Comparison of ENCODE assay signal across 2 cellular contexts in the genomic region with DNA sequence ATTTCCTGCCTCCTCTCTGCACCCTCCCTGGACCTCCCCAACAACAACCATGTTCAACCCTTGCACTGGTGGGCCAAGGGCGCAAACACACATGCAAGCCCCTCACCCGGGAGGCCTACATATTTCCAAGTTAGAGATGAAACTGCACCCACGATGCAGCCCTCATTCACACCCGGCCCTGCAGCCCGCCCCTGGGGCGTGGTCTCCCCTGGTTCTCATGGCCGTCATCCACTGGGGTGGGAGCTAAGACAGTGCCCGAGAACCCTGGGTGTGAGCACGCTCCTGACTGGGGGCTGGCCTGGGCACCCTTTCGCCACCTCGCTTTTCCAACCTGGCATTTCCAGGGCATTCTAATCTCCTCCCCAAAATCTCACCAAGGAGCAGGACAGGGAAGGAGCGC.
TF ChIP-seq lines count a peak whose summit lies in the region.

No MANE protein-coding gene starts in this region.

TF ChIP-seq in IMR-90, 13 proteins besides CTCF, POLR2A, EP300 and RAD21:
- TF ChIP-seq MXI1 (IDR thresholded peaks at IDR 0.05; ENCODE audit: borderline replicate concordance, low read depth, low read length) = no peak
- TF ChIP-seq BHLHE40 (IDR thresholded peaks at IDR 0.05; ENCODE audit: low read depth, low read length) = no peak
- TF ChIP-seq FOS (IDR thresholded peaks at IDR 0.05; ENCODE audit: low read depth, low read length) = no peak
TF ChIP-seq in IMR-90: peak in this region for 0.

TF ChIP-seq in H1, 55 proteins besides CTCF, POLR2A, EP300 and RAD21:
- TF ChIP-seq CBX5 (IDR thresholded peaks at IDR 0.05; ENCODE audit: low read depth, low read length) (no peak), CHD2 (IDR thresholded peaks at IDR 0.05; ENCODE audit: low read length) (no peak), HDAC2 (IDR thresholded peaks at IDR 0.05; ENCODE audit: borderline replicate concordance in 1 of 2, low read depth in 2 of 2, low read length in 2 of 2) (no peak), TCF12 (IDR thresholded peaks at IDR 0.05; ENCODE audit: low read depth, low read length) (no peak), SAP30 (IDR thresholded peaks at IDR 0.05; ENCODE audit: insufficient read depth, insufficient replicate concordance, low read length) (no peak), SP1 (IDR thresholded peaks at IDR 0.05; ENCODE audit: low read depth, low read length) (no peak), EZH2 (IDR thresholded peaks at IDR 0.05; ENCODE audit: low read depth, low read length, severe bottlenecking) (no peak), CHD1 (IDR thresholded peaks at IDR 0.05; ENCODE audit: low read depth, low read length) (no peak), ASH2L (IDR thresholded peaks at IDR 0.05; ENCODE audit: low read length) (no peak), SIN3A (conservative IDR thresholded peaks at IDR 0.05 in 1 of 2, IDR thresholded peaks at IDR 0.05 in 1 of 2; ENCODE audit: low read depth in 1 of 2, low read length in 2 of 2) (no peak), ATF2 (IDR thresholded peaks at IDR 0.05; ENCODE audit: low read length) (no peak), MAFK (IDR thresholded peaks at IDR 0.05; ENCODE audit: low read depth, low read length) (no peak), KDM4A (IDR thresholded peaks at IDR 0.05; ENCODE audit: low read depth, low read length, severe bottlenecking) (no peak), TEAD4 (IDR thresholded peaks at IDR 0.05; ENCODE audit: low read depth, low read length) (no peak), POU5F1 (IDR thresholded peaks at IDR 0.05; ENCODE audit: low read depth, low read length) (no peak), CBX8 (IDR thresholded peaks at IDR 0.05; ENCODE audit: borderline replicate concordance, low read depth, low read length) (no peak), TBP (IDR thresholded peaks at IDR 0.05; ENCODE audit: low read depth, low read length) (no peak)
